ENCODE assay signal across 10 cellular contexts in genomic region chr11:19200410-19201201, GRCh38. TPM values are rescaled to one million over a fixed set of nuclear protein-coding genes. Genes with fewer than 3 reads are reported as not detected.
DNase-seq lines count a peak whose midpoint lies in the region; ATAC-seq and TF ChIP-seq lines count a peak whose summit lies in the region.
"Had no signal": no experiment of that assay in that cellular context is flagged by ENCODE, and none has a peak within 500 bp of the region (broad histone marks: within the 10 kb centered on the region; RNA-seq: fewer than 3 reads in every experiment).

No MANE protein-coding gene starts in this region.

- DNase-seq in EL (peak; percentile 64), NCI-H2029 treated with DMSO at 0.1 percent for 48 hours (lab: John Stamatoyannopoulos, UW) (peak; percentile 66), cardiac fibroblast (ENCODE audit: low read depth in 2 of 2) (peak; percentile 71 to 77), mesenchymal stem cell (no peak), suprapubic skin (ENCODE audit: low spot score in 2 of 2) (no peak), hippocampal formation (lab: John Stamatoyannopoulos, UW) (no peak)
- DNase-seq: ovary had no signal

- no peak overlapping the region for H4K8ac ChIP-seq in mesenchymal stem cell (ENCODE audit: low read length)

- no peaks in the 10 kb centered on the region for H3K9me3 ChIP-seq in mesenchymal stem cell (ENCODE audit: control insufficient read depth, low read length)
- H3K9me3 ChIP-seq in suprapubic skin: no peaks in the 10 kb centered on the region
- H3K9me3 ChIP-seq: ovary had no signal

- no peak overlapping the region for H3K4me3 ChIP-seq in cardiac fibroblast (replicated peaks in 1 of 2; ENCODE audit: low read depth in 2 of 2, low read length in 2 of 2)
- peak overlapping the region in 1 of 2 experiments; percentile 28 for H3K4me3 ChIP-seq in mesenchymal stem cell (ENCODE audit: insufficient read depth in 1 of 2, low read depth in 1 of 2, low read length in 2 of 2)
- H3K4me3 ChIP-seq in suprapubic skin: no peak overlapping the region
- H3K4me3 ChIP-seq: ovary had no signal

- H3K27ac ChIP-seq in mesenchymal stem cell (ENCODE audit: low read length, poor library complexity, severe bottlenecking) (no peak overlapping the region), suprapubic skin (no peak overlapping the region)
- H3K27ac ChIP-seq: ovary had no signal

- H3K14ac ChIP-seq in mesenchymal stem cell (ENCODE audit: low read length in 2 of 2): no peak overlapping the region

- H2BK15ac ChIP-seq in mesenchymal stem cell (ENCODE audit: low read depth, poor library complexity, severe bottlenecking): no peak overlapping the region

- no peak overlapping the region for H2AK5ac ChIP-seq in mesenchymal stem cell (ENCODE audit: low read length, severe bottlenecking)

- no peak overlapping the region for H3K4me2 ChIP-seq in mesenchymal stem cell (ENCODE audit: low read length, poor library complexity, severe bottlenecking)

- H3K27me3 ChIP-seq in mesenchymal stem cell (ENCODE audit: control insufficient read depth in 1 of 2, insufficient read depth in 1 of 2, low read length in 2 of 2) (peaks cover 4 to 24% of the 10 kb centered on the region in 2 experiments), suprapubic skin (no peaks in the 10 kb centered on the region)
- H3K27me3 ChIP-seq: ovary had no signal

- no peak for TF ChIP-seq POLR2A in suprapubic skin (IDR thresholded peaks at IDR 0.05)

- TF ChIP-seq EP300 in suprapubic skin (IDR thresholded peaks at IDR 0.05): no peak

- H4K91ac ChIP-seq in mesenchymal stem cell (ENCODE audit: low read length): no peak overlapping the region

- H3K36me3 ChIP-seq in mesenchymal stem cell (ENCODE audit: control insufficient read depth in 1 of 2, insufficient read depth in 2 of 2, low read depth in 1 of 2, low read length in 2 of 2) (no peaks in the 10 kb centered on the region), suprapubic skin (no peaks in the 10 kb centered on the region)
- H3K36me3 ChIP-seq: ovary had no signal

- H3K18ac ChIP-seq in mesenchymal stem cell (ENCODE audit: low read depth in 1 of 2, low read length in 2 of 2): no peak overlapping the region

- no peak for ATAC-seq in HG03139 (IDR thresholded peaks at IDR 0.05; ENCODE audit: unreplicated experiment)
- ATAC-seq in GM19463 (IDR thresholded peaks at IDR 0.05; ENCODE audit: unreplicated experiment): no peak
- ATAC-seq: activated naive CD4-positive, alpha-beta T cell treated with anti-CD3 and anti-CD28 coated beads, Interleukin-2, amount 50 U/mL, for 72 hours had no signal

- TF ChIP-seq CTCF in cardiac fibroblast (IDR thresholded peaks at IDR 0.05; ENCODE audit: low read depth, low read length) (no peak), suprapubic skin (IDR thresholded peaks at IDR 0.05) (no peak)

- H2BK5ac ChIP-seq in mesenchymal stem cell (ENCODE audit: low read depth, low read length, poor library complexity, severe bottlenecking): no peak overlapping the region

- H3K79me1 ChIP-seq in mesenchymal stem cell (replicated peaks; ENCODE audit: low read length, poor library complexity, severe bottlenecking): no peaks in the 10 kb centered on the region

- WGBS in mesenchymal stem cell: 72% methylated on average over 5 of the region's 6 CpGs
- WGBS in suprapubic skin: 32% methylated on average over 6 of the region's 6 CpGs

- no peak overlapping the region for H3K23ac ChIP-seq in mesenchymal stem cell (ENCODE audit: low read length in 2 of 2)

- H3K4ac ChIP-seq in mesenchymal stem cell (ENCODE audit: low read depth in 1 of 2, low read length in 2 of 2): no peak overlapping the region

- H3K9ac ChIP-seq in mesenchymal stem cell (ENCODE audit: low read length): peak overlapping the region; percentile 28

- H2BK12ac ChIP-seq in mesenchymal stem cell (ENCODE audit: low read length in 2 of 2): no peak overlapping the region

- H2BK120ac ChIP-seq in mesenchymal stem cell (ENCODE audit: low read depth, low read length): no peak overlapping the region

- H3K4me1 ChIP-seq in mesenchymal stem cell (ENCODE audit: control insufficient read depth, insufficient read depth, low read depth, low read length) (no peaks in the 10 kb centered on the region), suprapubic skin (no peaks in the 10 kb centered on the region)

- no peak overlapping the region for H2AFZ ChIP-seq in mesenchymal stem cell (ENCODE audit: low read depth, low read length)

RNA-seq across cellular contexts. Expression of gene CSRP3, which starts 1.2 kb away (rescaled TPM):
- polyA plus RNA-seq in mesenchymal stem cell (2013, experiment 1 of 2): not detected
- polyA plus RNA-seq in mesenchymal stem cell (2013, experiment 2 of 2): not detected
- not detected for total RNA-seq in suprapubic skin
- total RNA-seq: activated naive CD4-positive, alpha-beta T cell treated with anti-CD3 and anti-CD28 coated beads, Interleukin-2, amount 50 U/mL, for 72 hours had no signal

RNA-seq across cellular contexts. Expression of gene E2F8, which starts 40.1 kb away (rescaled TPM):
- polyA plus RNA-seq in mesenchymal stem cell (2013, experiment 1 of 2): 0.81 TPM
- polyA plus RNA-seq in mesenchymal stem cell (2013, experiment 2 of 2): 0.84 TPM
- total RNA-seq in suprapubic skin: 1 to 10 TPM; 1.1 to 2.7 (median 1.5) TPM

Comparison
In these comparisons a context has a peak if more than half of its experiments do, and no peak if none do; other contexts are left out.
1. DNase-seq: peak in EL (single experiment), NCI-H2029 treated with DMSO at 0.1 percent for 48 hours (single experiment) and cardiac fibroblast (2 of 2); none in mesenchymal stem cell (single experiment), suprapubic skin (0 of 2) and hippocampal formation (0 of 2).